Comparison of ENCODE assay signal across 11 cellular contexts in genomic region chr17:8470447-8471047, GRCh38. TPM values are rescaled to one million over a fixed set of nuclear protein-coding genes. Genes with fewer than 3 reads are reported as not detected.
A peak's percentile ranks its signal among the peaks of the same experiment; 100 is the strongest.
DNase-seq lines count a peak whose midpoint lies in the region; ATAC-seq and TF ChIP-seq lines count a peak whose summit lies in the region.
"Had no signal": no experiment of that assay in that cellular context is flagged by ENCODE, and none has a peak within 500 bp of the region (broad histone marks: within the 10 kb centered on the region; RNA-seq: fewer than 3 reads in every experiment).

No MANE protein-coding gene starts in this region.

- intact Hi-C loops in breast epithelium (cut with DNase I; ENCODE audit: low total_unique reads) = no loop called here
- intact Hi-C loops in MCF 10A (cut with micrococcal nuclease) = no loop called here
- intact Hi-C loops in lower leg skin (cut with DNase I; ENCODE audit: low total_unique reads) = no loop called here
- intact Hi-C loops in activated CD4-positive, alpha-beta T cell treated with anti-CD3 and anti-CD28 coated beads for 36 hours (cut with DNase I, micrococcal nuclease) = no loop called here

- H3K27me3 Mint-ChIP-seq in MCF 10A (ENCODE audit: insufficient read depth, unreplicated experiment) (no peaks in the 10 kb centered on the region), HFFc6 (ENCODE audit: insufficient read depth) (peaks cover 4% of the 10 kb centered on the region)
- H3K27me3 Mint-ChIP-seq in activated CD4-positive, alpha-beta T cell treated with anti-CD3 and anti-CD28 coated beads for 36 hours = no peaks in the 10 kb centered on the region
- H3K27me3 Mint-ChIP-seq: activated B cell treated with CpG ODN at 0.5 μM for 24 hours had no signal

- H3K9me3 Mint-ChIP-seq in MCF 10A (ENCODE audit: unreplicated experiment) (no peaks in the 10 kb centered on the region), HFFc6 (no peaks in the 10 kb centered on the region)
- H3K9me3 Mint-ChIP-seq in activated CD4-positive, alpha-beta T cell treated with anti-CD3 and anti-CD28 coated beads for 36 hours (ENCODE audit: low read depth) = no peaks in the 10 kb centered on the region
- H3K9me3 Mint-ChIP-seq: activated B cell treated with CpG ODN at 0.5 μM for 24 hours had no signal

- peak overlapping the region in 1 of 3 donors; percentile 40 for H3K4me3 ChIP-seq in breast epithelium
- H3K4me3 ChIP-seq in esophagus (ENCODE audit: low read depth in 1 of 2, low read length in 2 of 2) = no peak overlapping the region
- H3K4me3 ChIP-seq in lower leg skin (ENCODE audit: low read depth, poor library complexity, severe bottlenecking) = no peak overlapping the region

- BruUV-seq in MCF 10A (replicated peaks; lab: Mats Ljungman, UMichigan) = no TSS peak

- TF ChIP-seq CTCF in breast epithelium (IDR thresholded peaks at IDR 0.05) (no peak), MCF 10A (IDR thresholded peaks at IDR 0.05; ENCODE audit: unreplicated experiment) (no peak), lower leg skin (IDR thresholded peaks at IDR 0.05) (no peak), HFFc6 (IDR thresholded peaks at IDR 0.05) (no peak)

- no peak overlapping the region for H3K27ac Mint-ChIP-seq in MCF 10A (ENCODE audit: low read depth, unreplicated experiment)
- no peak overlapping the region for H3K27ac Mint-ChIP-seq in HFFc6
- no peak overlapping the region for H3K27ac Mint-ChIP-seq in activated CD4-positive, alpha-beta T cell treated with anti-CD3 and anti-CD28 coated beads for 36 hours
- H3K27ac Mint-ChIP-seq: activated B cell treated with CpG ODN at 0.5 μM for 24 hours had no signal

- H3K4me1 Mint-ChIP-seq in MCF 10A (ENCODE audit: insufficient read depth, unreplicated experiment) (peaks cover under 1% of the 10 kb centered on the region), HFFc6 (ENCODE audit: low read depth) (peaks cover 11% of the 10 kb centered on the region)
- no peaks in the 10 kb centered on the region for H3K4me1 Mint-ChIP-seq in activated CD4-positive, alpha-beta T cell treated with anti-CD3 and anti-CD28 coated beads for 36 hours
- H3K4me1 Mint-ChIP-seq: activated B cell treated with CpG ODN at 0.5 μM for 24 hours had no signal

- H3K36me3 ChIP-seq in breast epithelium (no peaks in the 10 kb centered on the region), esophagus (ENCODE audit: control insufficient read depth in 2 of 2, insufficient read depth in 2 of 2, low read length in 1 of 2) (peaks cover 10 to 38% of the 10 kb centered on the region in 2 donors)

- CTCF ChIA-PET in MCF 10A (lab: Yijun Ruan, JAX) = interaction anchor here (1.3 kb wide), 1 partner anchor 276 kb away, joined by 6 read pairs; no protein-coding TSS in a partner anchor
- CTCF ChIA-PET in activated CD4-positive, alpha-beta T cell treated with anti-CD3 and anti-CD28 coated beads for 36 hours (lab: Charles Lee) = no interaction called here

- DNase-seq in breast epithelium (ENCODE audit: low spot score in 2 of 2) (peak; percentile 84 to 86), MCF 10A (ENCODE audit: unreplicated experiment) (no peak), lower leg skin (ENCODE audit: low spot score in 2 of 2) (peak; percentile 37 to 89), HFFc6 (no peak), NOMO-1 treated with DMSO at 0.1 percent for 48 hours (lab: John Stamatoyannopoulos, UW; ENCODE audit: unreplicated experiment) (no peak)
- DNase-seq in activated CD4-positive, alpha-beta T cell treated with anti-CD3 and anti-CD28 coated beads for 36 hours = no peak
- DNase-seq: activated B cell treated with CpG ODN at 0.5 μM for 24 hours; brain microvascular endothelial cell; stimulated activated CD4-positive, alpha-beta T cell treated with anti-CD3 and anti-CD28 coated beads, Interleukin-15, amount 100 ng/mL, for 24 hours had no signal

- H3K36me3 Mint-ChIP-seq in MCF 10A (ENCODE audit: insufficient read depth, unreplicated experiment) (peaks cover 81% of the 10 kb centered on the region), HFFc6 (ENCODE audit: low read depth) (peaks cover 41% of the 10 kb centered on the region)
- peaks cover 42% of the 10 kb centered on the region for H3K36me3 Mint-ChIP-seq in activated CD4-positive, alpha-beta T cell treated with anti-CD3 and anti-CD28 coated beads for 36 hours (ENCODE audit: low read depth)

- H3K4me3 Mint-ChIP-seq in MCF 10A (ENCODE audit: unreplicated experiment) = no peak overlapping the region
- no peak overlapping the region for H3K4me3 Mint-ChIP-seq in HFFc6
- no peak overlapping the region for H3K4me3 Mint-ChIP-seq in activated CD4-positive, alpha-beta T cell treated with anti-CD3 and anti-CD28 coated beads for 36 hours
- H3K4me3 Mint-ChIP-seq: activated B cell treated with CpG ODN at 0.5 μM for 24 hours had no signal

- H3K27me3 ChIP-seq in breast epithelium (no peaks in the 10 kb centered on the region), esophagus (ENCODE audit: control insufficient read depth in 1 of 2, insufficient read depth in 2 of 2, low read length in 2 of 2) (no peaks in the 10 kb centered on the region)
- H3K27me3 ChIP-seq: brain microvascular endothelial cell had no signal

- H3K27ac ChIP-seq in breast epithelium = peak overlapping the region; percentile 73 to 82
- peak overlapping the region; percentile 1 to 44 for H3K27ac ChIP-seq in esophagus (ENCODE audit: low read depth in 2 of 2, low read length in 1 of 2)
- H3K27ac ChIP-seq: brain microvascular endothelial cell had no signal

- peaks cover 3 to 5% of the 10 kb centered on the region in 2 donors for H3K4me1 ChIP-seq in breast epithelium
- H3K4me1 ChIP-seq in esophagus (ENCODE audit: control insufficient read depth in 2 of 2, insufficient read depth in 2 of 2, low read length in 1 of 2) = peaks cover 5 to 6% of the 10 kb centered on the region in 2 donors

- TF ChIP-seq POLR2A in breast epithelium (IDR thresholded peaks at IDR 0.05) (no peak), lower leg skin (IDR thresholded peaks at IDR 0.05) (no peak)

- WGBS in esophagus, 2 donors = 53 to 58% methylated on average over 20 of the region's 20 CpGs
- 35 to 38% methylated on average over 13 to 20 of the region's 20 CpGs for WGBS in lower leg skin, 2 donors

- POLR2A ChIA-PET in MCF 10A (lab: Yijun Ruan, JAX) = interaction anchor here (0.9 kb wide), 1 partner anchor 87 kb away, joined by 3 read pairs; no protein-coding TSS in a partner anchor
- POLR2A ChIA-PET in activated CD4-positive, alpha-beta T cell treated with anti-CD3 and anti-CD28 coated beads for 36 hours (lab: Charles Lee) = no interaction called here

- H3K9me3 ChIP-seq in breast epithelium (no peaks in the 10 kb centered on the region), esophagus (ENCODE audit: control insufficient read depth in 2 of 2, insufficient read depth in 1 of 2, low read depth in 1 of 2, low read length in 1 of 2) (no peaks in the 10 kb centered on the region)

- no peak for ATAC-seq in GM21737 (IDR thresholded peaks at IDR 0.05; ENCODE audit: unreplicated experiment)
- no peak for ATAC-seq in activated CD4-positive, alpha-beta T cell treated with anti-CD3 and anti-CD28 coated beads for 36 hours

RNA-seq across cellular contexts. Expression of gene NDEL1, which starts 34.9 kb away (rescaled TPM):
- total RNA-seq in breast epithelium (10 to 100 TPM; 51.1 to 80.6 (median 61.4) TPM), MCF 10A (2022) (95.3 and 112 TPM in 2 replicates), lower leg skin (100 to 1,000 TPM; 129 to 160 (median 145) TPM)
- polyA plus RNA-seq in esophagus = 10 to 100 TPM; 34.7 to 46.5 TPM
- total RNA-seq in HFFc6 (2021; fragmentation: NEBNext Ultra II Directional; extraction: Animal tissue kit (Norgen Biotek cat#: 25700)) = 10 to 100 TPM; 65.4 to 79.1 (median 69.2) TPM
- 10 to 100 TPM; 51.9 to 58.6 TPM for total RNA-seq in activated CD4-positive, alpha-beta T cell treated with anti-CD3 and anti-CD28 coated beads for 36 hours

Comparison
In these comparisons a context has a peak if more than half of its experiments do, and no peak if none do; other contexts are left out.
1. DNase-seq: peak in breast epithelium (2 of 2) and lower leg skin (2 of 2); none in MCF 10A (single experiment), HFFc6 (single experiment), NOMO-1 treated with DMSO at 0.1 percent for 48 hours (single experiment) and activated CD4-positive, alpha-beta T cell treated with anti-CD3 and anti-CD28 coated beads for 36 hours (single experiment).